ENCODE assay signal across 19 cellular contexts in the genomic region with DNA sequence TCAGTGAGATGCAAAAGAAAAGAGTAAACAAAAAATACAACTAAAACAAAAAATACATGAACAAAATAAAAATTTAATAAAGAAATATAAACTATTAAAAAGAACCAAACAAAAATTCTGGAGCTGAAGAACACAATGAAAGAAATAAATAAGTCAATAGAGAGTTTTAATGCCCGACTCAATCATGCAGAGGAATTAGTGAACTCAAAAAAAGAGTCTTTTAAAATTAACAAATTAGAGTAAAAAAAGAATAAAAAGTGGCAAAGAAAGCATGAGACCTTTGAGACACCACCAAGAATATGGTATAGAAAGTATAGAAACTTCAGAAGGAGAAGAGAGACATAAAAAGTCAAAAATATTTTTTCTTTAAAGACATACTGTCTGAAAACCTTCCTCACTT. TPM values are rescaled to one million over a fixed set of nuclear protein-coding genes. Genes with fewer than 3 reads are reported as not detected.
DNase-seq lines count a peak whose midpoint lies in the region; ATAC-seq, FAIRE-seq and TF ChIP-seq lines count a peak whose summit lies in the region.
"Had no signal": no experiment of that assay in that cellular context is flagged by ENCODE, and none has a peak within 500 bp of the region (broad histone marks: within the 10 kb centered on the region; RNA-seq: fewer than 3 reads in every experiment).

No MANE protein-coding gene starts in this region.

- H3K79me2 ChIP-seq in K562 (ENCODE audit: control insufficient read depth, insufficient read depth, low read length), result no peaks in the 10 kb centered on the region

- H3K9me3 Mint-ChIP-seq in natural killer cell treated with Interleukin-12 subunit alpha and Interleukin-12 subunit beta and Interleukin-15 and Interleukin-18, amount 100 ng/mL, for 72 hours, result peaks cover 26% of the 10 kb centered on the region
- peaks cover 7 to 14% of the 10 kb centered on the region in 2 donors for H3K9me3 Mint-ChIP-seq in natural killer cell
- peaks cover 23 to 39% (median 28%) of the 10 kb centered on the region in 6 donors for H3K9me3 Mint-ChIP-seq in immature natural killer cell
- peaks cover 31% of the 10 kb centered on the region for H3K9me3 Mint-ChIP-seq in osteocyte (ENCODE audit: unreplicated experiment)

- TF ChIP-seq EP300 in K562 (IDR thresholded peaks at IDR 0.05; ENCODE audit: low read length), result no peak
- no peak for TF ChIP-seq EP300 in tibial nerve (IDR thresholded peaks at IDR 0.05)

- H3K9me3 ChIP-seq in K562 (replicated peaks; ENCODE audit: control insufficient read depth, insufficient read depth, low read depth, low read length) (no peaks in the 10 kb centered on the region; the same call in 1 of the 2 replicates), tibial nerve (peaks cover 0 to 38% (median 8%) of the 10 kb centered on the region in 4 donors), WERI-Rb-1 (ENCODE audit: severe bottlenecking) (peaks cover 9% of the 10 kb centered on the region)

- intact Hi-C loops in natural killer cell (cut with micrococcal nuclease), result no loop called here
- intact Hi-C loops in K562 (cut with micrococcal nuclease), result no loop called here

- no peak for DNase-seq in natural killer cell treated with Interleukin-12 subunit alpha and Interleukin-12 subunit beta and Interleukin-15 and Interleukin-18, amount 100 ng/mL, for 72 hours (ENCODE audit: low spot score)
- DNase-seq in natural killer cell (no peak), K562 (ENCODE audit: extremely low read depth in 1 of 4, low spot score in 3 of 4) (no peak), immature natural killer cell (no peak), tibial nerve (ENCODE audit: low spot score in 2 of 2) (no peak), osteocyte (ENCODE audit: extremely low spot score, unreplicated experiment) (no peak), WERI-Rb-1 (no peak)
- DNase-seq: Calu3; CD4-positive, alpha-beta memory T cell; DMS79 treated with DMSO at 0.1 percent for 48 hours; H9 had no signal

- no peak overlapping the region for H3K4me3 Mint-ChIP-seq in natural killer cell treated with Interleukin-12 subunit alpha and Interleukin-12 subunit beta and Interleukin-15 and Interleukin-18, amount 100 ng/mL, for 72 hours
- H3K4me3 Mint-ChIP-seq in natural killer cell (no peak overlapping the region), immature natural killer cell (no peak overlapping the region), osteocyte (ENCODE audit: unreplicated experiment) (no peak overlapping the region)
- H3K4me3 Mint-ChIP-seq: CD14-positive monocyte; CD4-positive, alpha-beta memory T cell; H9 had no signal

- H3K27ac ChIP-seq in K562 (ENCODE audit: extremely low read depth, low read depth, low read length), result no peak overlapping the region
- H3K27ac ChIP-seq in tibial nerve, result no peak overlapping the region
- no peak overlapping the region for H3K27ac ChIP-seq in WERI-Rb-1
- H3K27ac ChIP-seq: 22Rv1, BLaER1, KMS-11 had no signal

- no peaks in the 10 kb centered on the region for H3K4me1 ChIP-seq in K562 (replicated peaks in 1 of 2; ENCODE audit: control insufficient read depth in 2 of 2, insufficient read depth in 2 of 2, low read length in 2 of 2)
- no peaks in the 10 kb centered on the region for H3K4me1 ChIP-seq in tibial nerve

- in situ Hi-C loops in K562 (cut with MboI), result loop anchor here (5.0 kb wide), 1 partner anchor 48 kb away; the partner anchor contains the start of gene KLRC4

- no peaks in the 10 kb centered on the region for H3K27me3 Mint-ChIP-seq in natural killer cell treated with Interleukin-12 subunit alpha and Interleukin-12 subunit beta and Interleukin-15 and Interleukin-18, amount 100 ng/mL, for 72 hours
- H3K27me3 Mint-ChIP-seq in natural killer cell (ENCODE audit: low read depth in 2 of 2), result no peaks in the 10 kb centered on the region
- peaks cover 0 to 7% (median under 1%) of the 10 kb centered on the region in 3 donors for H3K27me3 Mint-ChIP-seq in immature natural killer cell (ENCODE audit: low read depth in 3 of 3)
- no peaks in the 10 kb centered on the region for H3K27me3 Mint-ChIP-seq in osteocyte (ENCODE audit: unreplicated experiment)
- H3K27me3 Mint-ChIP-seq: CD4-positive, alpha-beta memory T cell had no signal

- POLR2A ChIA-PET in K562 (lab: Yijun Ruan, JAX), result no interaction called here

- BruUV-seq in K562 (replicated peaks; lab: Mats Ljungman, UMichigan), result no TSS peak

- H2AFZ ChIP-seq in K562 (ENCODE audit: low read depth, low read length), result no peak overlapping the region

- TF ChIP-seq RAD21 in K562 (CRISPR knock-in tag; conservative IDR thresholded peaks at IDR 0.05 in 1 of 2, IDR thresholded peaks at IDR 0.05 in 1 of 2), result no peak

- H3K27ac Mint-ChIP-seq in natural killer cell treated with Interleukin-12 subunit alpha and Interleukin-12 subunit beta and Interleukin-15 and Interleukin-18, amount 100 ng/mL, for 72 hours, result peak overlapping the region; percentile 72 to 85
- H3K27ac Mint-ChIP-seq in natural killer cell (no peak overlapping the region), immature natural killer cell (peak overlapping the region in 4 of 6 donors; percentile 34 to 93 (median 70)), osteocyte (ENCODE audit: unreplicated experiment) (no peak overlapping the region)
- H3K27ac Mint-ChIP-seq: CD14-positive monocyte; CD4-positive, alpha-beta memory T cell; H9 had no signal

- no peaks in the 10 kb centered on the region for H3K9me1 ChIP-seq in K562 (ENCODE audit: control insufficient read depth, insufficient read depth, low read length)

- ATAC-seq in natural killer cell treated with Interleukin-12 subunit alpha and Interleukin-12 subunit beta and Interleukin-15 and Interleukin-18, amount 100 ng/mL, for 72 hours, result no peak
- ATAC-seq in natural killer cell (no peak), K562 (no peak)
- ATAC-seq: GM12878 had no signal

- TF ChIP-seq POLR2A in K562 (conservative IDR thresholded peaks at IDR 0.05) (no peak), tibial nerve (IDR thresholded peaks at IDR 0.05) (no peak)

- no peaks in the 10 kb centered on the region for H3K27me3 ChIP-seq in K562 (ENCODE audit: control insufficient read depth in 2 of 2, insufficient read depth in 2 of 2, low read length in 2 of 2)
- H3K27me3 ChIP-seq in tibial nerve, result no peaks in the 10 kb centered on the region
- H3K27me3 ChIP-seq in WERI-Rb-1 (ENCODE audit: insufficient read depth, low read depth, severe bottlenecking), result no peaks in the 10 kb centered on the region
- H3K27me3 ChIP-seq: BLaER1 had no signal

- FAIRE-seq in K562 (lab: Jason Lieb, UNC), result no peak
- FAIRE-seq: GM12878, H1 had no signal

- no peaks in the 10 kb centered on the region for H4K20me1 ChIP-seq in K562 (replicated peaks; ENCODE audit: control insufficient read depth, insufficient read depth, low read length)
- H4K20me1 ChIP-seq: BLaER1 had no signal

- H3K36me3 ChIP-seq in K562 (ENCODE audit: control insufficient read depth, insufficient read depth, low read length), result no peaks in the 10 kb centered on the region
- H3K36me3 ChIP-seq in tibial nerve, result no peaks in the 10 kb centered on the region
- no peaks in the 10 kb centered on the region for H3K36me3 ChIP-seq in WERI-Rb-1
- H3K36me3 ChIP-seq: BLaER1 had no signal

- 0% methylated on average over 1 of the region's 1 CpG for WGBS in K562 (ENCODE audit: insufficient coverage, low coverage, missing lambda C conversion rate)
- 83 to 91% methylated on average over 1 of the region's 1 CpG for WGBS in tibial nerve, 2 donors

- no peak overlapping the region for H3K9ac ChIP-seq in K562 (ENCODE audit: insufficient read depth in 1 of 2, low read depth in 2 of 2, low read length in 2 of 2)
- H3K9ac ChIP-seq: BLaER1, KMS-11 had no signal

- no peak overlapping the region for H3K4me2 ChIP-seq in K562 (ENCODE audit: insufficient read depth, low read length)
- H3K4me2 ChIP-seq: BLaER1, KMS-11 had no signal

- CTCF ChIA-PET in K562 (lab: Yijun Ruan, JAX; ENCODE audit: low intra/inter-chr PET ratio), result no interaction called here

- H3K36me3 Mint-ChIP-seq in natural killer cell treated with Interleukin-12 subunit alpha and Interleukin-12 subunit beta and Interleukin-15 and Interleukin-18, amount 100 ng/mL, for 72 hours, result peaks cover 31% of the 10 kb centered on the region
- H3K36me3 Mint-ChIP-seq in natural killer cell, result peaks cover 32% of the 10 kb centered on the region
- H3K36me3 Mint-ChIP-seq in immature natural killer cell, result peaks cover 34 to 35% (median 34%) of the 10 kb centered on the region in 3 donors
- peaks cover 3% of the 10 kb centered on the region for H3K36me3 Mint-ChIP-seq in osteocyte (ENCODE audit: unreplicated experiment)
- H3K36me3 Mint-ChIP-seq: CD14-positive monocyte had no signal

- H3K4me3 ChIP-seq in K562 (no peak overlapping the region), tibial nerve (no peak overlapping the region), WERI-Rb-1 (ENCODE audit: low read depth, low read length) (no peak overlapping the region)
- H3K4me3 ChIP-seq: BLaER1, GM12878 had no signal

- peaks cover 28 to 35% of the 10 kb centered on the region in 2 donors for H3K4me1 Mint-ChIP-seq in natural killer cell treated with Interleukin-12 subunit alpha and Interleukin-12 subunit beta and Interleukin-15 and Interleukin-18, amount 100 ng/mL, for 72 hours (ENCODE audit: low read depth in 2 of 2)
- peaks cover 27 to 40% of the 10 kb centered on the region in 2 donors for H3K4me1 Mint-ChIP-seq in natural killer cell
- peaks cover 28 to 58% of the 10 kb centered on the region in 2 donors for H3K4me1 Mint-ChIP-seq in immature natural killer cell
- no peaks in the 10 kb centered on the region for H3K4me1 Mint-ChIP-seq in osteocyte (ENCODE audit: unreplicated experiment)
- H3K4me1 Mint-ChIP-seq: CD14-positive monocyte; CD4-positive, alpha-beta memory T cell had no signal

- TF ChIP-seq CTCF in natural killer cell (IDR thresholded peaks at IDR 0.05) (no peak), K562 (IDR thresholded peaks at IDR 0.05 in 2 of 3, conservative IDR thresholded peaks at IDR 0.05 in 1 of 3; ENCODE audit: insufficient read depth in 2 of 3, low read depth in 1 of 3, low read length in 3 of 3) (no peak), tibial nerve (IDR thresholded peaks at IDR 0.05) (no peak), osteocyte (IDR thresholded peaks at IDR 0.05) (no peak), WERI-Rb-1 (IDR thresholded peaks at IDR 0.05; ENCODE audit: low read depth, low read length) (no peak)

RNA-seq across cellular contexts. Expression of gene KLRC1, which starts 2.6 kb away (rescaled TPM):
- 10 to 100 TPM; 52.9 to 63.9 TPM for total RNA-seq in natural killer cell treated with Interleukin-12 subunit alpha and Interleukin-12 subunit beta and Interleukin-15 and Interleukin-18, amount 100 ng/mL, for 72 hours
- total RNA-seq in natural killer cell (100 to 1,000 TPM in 1 of 3 donors, 10 to 100 TPM in 2; 30.0 to 180 (median 83.1) TPM), K562 (2014; rRNA removed) (not detected in 2 replicates), K562 (2014; rRNA removed; fragmentation: Illumina TruSeq; extraction: Trizol) (not detected in 2 replicates), K562 (2015; rRNA removed; fragmentation: Illumina TruSeq; extraction: Trizol) (not detected in 2 replicates), K562 (2021) (not detected in 2 replicates), tibial nerve (not detected), osteocyte (not detected in 2 replicates)
- not detected in 2 replicates for total RNA-seq in K562 (2011; cell fraction: chromatin; rRNA removed; ENCODE audit: low replicate concordance)
- not detected in 2 replicates for total RNA-seq in K562 (2011; cell fraction: nucleolus; rRNA removed)
- total RNA-seq in K562 (2011; cell fraction: nucleoplasm; rRNA removed), result not detected in 2 replicates
- polyA plus RNA-seq in K562 (2011; rRNA removed) (not detected in 2 replicates), K562 (2014; fragmentation: Illumina TruSeq; extraction: Trizol) (not detected in 2 replicates), K562 (2014; fragmentation: Nextera tagmentation; extraction: Ambion mirVana) (not detected), K562 (2014; rRNA removed) (not detected in 2 replicates), immature natural killer cell (100 to 1,000 TPM; 200 to 440 (median 285) TPM)
- not detected in 2 replicates for polyA plus RNA-seq in K562 (2011; cell fraction: cytosol; rRNA removed)
- not detected in 2 replicates for polyA plus RNA-seq in K562 (2011; cell fraction: nucleus; rRNA removed)
- polyA plus RNA-seq in K562 (2012), result not detected in 2 replicates
- polyA minus RNA-seq in K562 (2011; rRNA and poly(A)+ RNA removed), result not detected in 2 replicates
- polyA minus RNA-seq in K562 (2011; cell fraction: cytosol; rRNA and poly(A)+ RNA removed), result not detected in 2 replicates
- polyA minus RNA-seq in K562 (2011; cell fraction: nucleus; rRNA and poly(A)+ RNA removed), result not detected in 2 replicates
- total RNA-seq: A673; Calu3; CD4-positive, alpha-beta memory T cell; H1; H9 had no signal
- polyA plus RNA-seq: AG04450; CD14-positive monocyte; CD4-positive, alpha-beta memory T cell; H1 had no signal

RNA-seq across cellular contexts. Expression of gene KLRC2, which starts 20.0 kb away (rescaled TPM):
- 10 to 100 TPM in 1 of 2 donors, 1 to 10 TPM in 1; 1.4 to 23.4 TPM for total RNA-seq in natural killer cell treated with Interleukin-12 subunit alpha and Interleukin-12 subunit beta and Interleukin-15 and Interleukin-18, amount 100 ng/mL, for 72 hours
- total RNA-seq in natural killer cell (10 to 100 TPM in 2 of 3 donors, 1 to 10 TPM in 1; 3.0 to 57.5 (median 11.4) TPM), K562 (2014; rRNA removed) (not detected in 2 replicates), K562 (2014; rRNA removed; fragmentation: Illumina TruSeq; extraction: Trizol) (not detected in 2 replicates), K562 (2015; rRNA removed; fragmentation: Illumina TruSeq; extraction: Trizol) (not detected in 2 replicates), K562 (2021) (not detected in 2 replicates), tibial nerve (not detected), osteocyte (3.0 and 3.6 TPM in 2 replicates)
- not detected in 2 replicates for total RNA-seq in K562 (2011; cell fraction: chromatin; rRNA removed; ENCODE audit: low replicate concordance)
- not detected in 2 replicates for total RNA-seq in K562 (2011; cell fraction: nucleolus; rRNA removed)
- total RNA-seq in K562 (2011; cell fraction: nucleoplasm; rRNA removed), result not detected in 2 replicates
- polyA plus RNA-seq in K562 (2011; rRNA removed) (not detected in 2 replicates), K562 (2014; fragmentation: Illumina TruSeq; extraction: Trizol) (not detected in 2 replicates), K562 (2014; fragmentation: Nextera tagmentation; extraction: Ambion mirVana) (not detected), K562 (2014; rRNA removed) (not detected in 2 replicates), immature natural killer cell (100 to 1,000 TPM in 1 of 3 donors, 10 to 100 TPM in 2; 34.5 to 112 (median 38.2) TPM)
- polyA plus RNA-seq in K562 (2011; cell fraction: cytosol; rRNA removed), result not detected in 2 replicates
- not detected in 2 replicates for polyA plus RNA-seq in K562 (2011; cell fraction: nucleus; rRNA removed)
- polyA plus RNA-seq in K562 (2012), result not detected in 2 replicates
- polyA minus RNA-seq in K562 (2011; rRNA and poly(A)+ RNA removed), result not detected in 2 replicates
- polyA minus RNA-seq in K562 (2011; cell fraction: cytosol; rRNA and poly(A)+ RNA removed), result 2.2 and 2.8 TPM in 2 replicates
- polyA minus RNA-seq in K562 (2011; cell fraction: nucleus; rRNA and poly(A)+ RNA removed), result 0.33 TPM in 1 of 2 replicates, not detected in the other
- total RNA-seq: A673; Calu3; CD4-positive, alpha-beta memory T cell; H1; H9 had no signal
- polyA plus RNA-seq: AG04450; CD14-positive monocyte; CD4-positive, alpha-beta memory T cell; H1 had no signal

RNA-seq across cellular contexts. Expression of gene KLRC3, which starts 35.4 kb away (rescaled TPM):
- 1 to 10 TPM; 7.9 to 9.6 TPM for total RNA-seq in natural killer cell treated with Interleukin-12 subunit alpha and Interleukin-12 subunit beta and Interleukin-15 and Interleukin-18, amount 100 ng/mL, for 72 hours
- total RNA-seq in natural killer cell (10 to 100 TPM; 10.7 to 69.1 (median 49.8) TPM), K562 (2014; rRNA removed) (0.12 and 0.32 TPM in 2 replicates), K562 (2014; rRNA removed; fragmentation: Illumina TruSeq; extraction: Trizol) (0.35 TPM in 1 of 2 replicates, not detected in the other), K562 (2015; rRNA removed; fragmentation: Illumina TruSeq; extraction: Trizol) (not detected in 2 replicates), K562 (2021) (not detected in 2 replicates), tibial nerve (not detected), osteocyte (4.9 and 6.7 TPM in 2 replicates)
- total RNA-seq in K562 (2011; cell fraction: chromatin; rRNA removed; ENCODE audit: low replicate concordance), result 2.5 TPM in 1 of 2 replicates, not detected in the other
- total RNA-seq in K562 (2011; cell fraction: nucleolus; rRNA removed), result not detected in 2 replicates
- total RNA-seq in K562 (2011; cell fraction: nucleoplasm; rRNA removed), result 0.66 TPM in 1 of 2 replicates, not detected in the other
- polyA plus RNA-seq in K562 (2011; rRNA removed) (0.31 TPM in 1 of 2 replicates, not detected in the other), K562 (2014; fragmentation: Illumina TruSeq; extraction: Trizol) (0.21 and 0.60 TPM in 2 replicates), K562 (2014; fragmentation: Nextera tagmentation; extraction: Ambion mirVana) (under 1 TPM in 1 of 2 experiments, not detected in 1; 0.15 TPM), K562 (2014; rRNA removed) (0.09 TPM in 1 of 2 replicates, not detected in the other), immature natural killer cell (10 to 100 TPM; 27.6 to 59.0 (median 28.4) TPM)
- polyA plus RNA-seq in K562 (2011; cell fraction: cytosol; rRNA removed), result 0.18 TPM in 1 of 2 replicates, not detected in the other
- polyA plus RNA-seq in K562 (2011; cell fraction: nucleus; rRNA removed), result 0.17 and 0.38 TPM in 2 replicates
- polyA plus RNA-seq in K562 (2012), result 0.09 and 0.14 TPM in 2 replicates
- polyA minus RNA-seq in K562 (2011; rRNA and poly(A)+ RNA removed), result 0.35 TPM in 1 of 2 replicates, not detected in the other
- polyA minus RNA-seq in K562 (2011; cell fraction: cytosol; rRNA and poly(A)+ RNA removed), result not detected in 2 replicates
- polyA minus RNA-seq in K562 (2011; cell fraction: nucleus; rRNA and poly(A)+ RNA removed), result 0.89 TPM in 1 of 2 replicates, not detected in the other
- total RNA-seq: A673; Calu3; CD4-positive, alpha-beta memory T cell; H1; H9 had no signal
- polyA plus RNA-seq: AG04450; CD14-positive monocyte; CD4-positive, alpha-beta memory T cell; H1 had no signal

RNA-seq across cellular contexts. Expression of gene KLRC4, which starts 46.2 kb away (rescaled TPM):
- 10 to 100 TPM in 1 of 2 donors, 1 to 10 TPM in 1; 5.4 to 17.8 TPM for total RNA-seq in natural killer cell treated with Interleukin-12 subunit alpha and Interleukin-12 subunit beta and Interleukin-15 and Interleukin-18, amount 100 ng/mL, for 72 hours
- 10 to 100 TPM; 15.9 to 54.7 (median 51.4) TPM for total RNA-seq in natural killer cell
- total RNA-seq in K562 (2011; cell fraction: chromatin; rRNA removed; ENCODE audit: low replicate concordance), result 0.58 and 1.4 TPM in 2 replicates
- not detected in 2 replicates for total RNA-seq in K562 (2011; cell fraction: nucleolus; rRNA removed)
- total RNA-seq in K562 (2011; cell fraction: nucleoplasm; rRNA removed), result 0.73 TPM in 1 of 2 replicates, not detected in the other
- total RNA-seq in K562 (2014; rRNA removed), result not detected in 2 replicates
- not detected in 2 replicates for total RNA-seq in K562 (2014; rRNA removed; fragmentation: Illumina TruSeq; extraction: Trizol)
- total RNA-seq in K562 (2015; rRNA removed; fragmentation: Illumina TruSeq; extraction: Trizol), result not detected in 2 replicates
- not detected in 2 replicates for total RNA-seq in K562 (2021)
- polyA plus RNA-seq in K562 (2011; rRNA removed), result 0.17 and 0.34 TPM in 2 replicates
- polyA plus RNA-seq in K562 (2011; cell fraction: cytosol; rRNA removed), result not detected in 2 replicates
- polyA plus RNA-seq in K562 (2011; cell fraction: nucleus; rRNA removed), result 0.76 TPM in 1 of 2 replicates, not detected in the other
- polyA plus RNA-seq in K562 (2012), result not detected in 2 replicates
- polyA plus RNA-seq in K562 (2014; fragmentation: Illumina TruSeq; extraction: Trizol), result not detected in 2 replicates
- not detected for polyA plus RNA-seq in K562 (2014; fragmentation: Nextera tagmentation; extraction: Ambion mirVana)
- polyA plus RNA-seq in K562 (2014; rRNA removed), result not detected in 2 replicates
- 0.69 TPM in 1 of 2 replicates, not detected in the other for polyA minus RNA-seq in K562 (2011; rRNA and poly(A)+ RNA removed)
- not detected in 2 replicates for polyA minus RNA-seq in K562 (2011; cell fraction: cytosol; rRNA and poly(A)+ RNA removed)
- polyA minus RNA-seq in K562 (2011; cell fraction: nucleus; rRNA and poly(A)+ RNA removed), result 0.44 TPM in 1 of 2 replicates, not detected in the other
- polyA plus RNA-seq in immature natural killer cell, result 10 to 100 TPM; 14.3 to 28.5 (median 15.0) TPM
- total RNA-seq in tibial nerve, result not detected
- total RNA-seq in osteocyte, result 3.1 and 3.3 TPM in 2 replicates
- total RNA-seq: A673; Calu3; CD4-positive, alpha-beta memory T cell; GM12878; H1; H9 had no signal
- polyA plus RNA-seq: AG04450; CD14-positive monocyte; CD4-positive, alpha-beta memory T cell; H1 had no signal

RNA-seq across cellular contexts. Expression of gene EIF2S3B, which starts 49.9 kb away (rescaled TPM):
- under 1 TPM; 0.33 to 0.45 TPM for total RNA-seq in natural killer cell treated with Interleukin-12 subunit alpha and Interleukin-12 subunit beta and Interleukin-15 and Interleukin-18, amount 100 ng/mL, for 72 hours
- total RNA-seq in natural killer cell, result under 1 TPM in 1 of 3 donors, not detected in 2; 0.88 TPM
- 0.97 and 2.5 TPM in 2 replicates for total RNA-seq in K562 (2011; cell fraction: chromatin; rRNA removed; ENCODE audit: low replicate concordance)
- total RNA-seq in K562 (2011; cell fraction: nucleolus; rRNA removed), result 0.39 and 0.83 TPM in 2 replicates
- 0.73 and 1.7 TPM in 2 replicates for total RNA-seq in K562 (2011; cell fraction: nucleoplasm; rRNA removed)
- 2.3 and 2.9 TPM in 2 replicates for total RNA-seq in K562 (2014; rRNA removed)
- 5.1 and 6.0 TPM in 2 replicates for total RNA-seq in K562 (2014; rRNA removed; fragmentation: Illumina TruSeq; extraction: Trizol)
- 1.3 and 2.1 TPM in 2 replicates for total RNA-seq in K562 (2015; rRNA removed; fragmentation: Illumina TruSeq; extraction: Trizol)
- 0.64 and 1.3 TPM in 2 replicates for total RNA-seq in K562 (2021)
- polyA plus RNA-seq in K562 (2011; rRNA removed), result 2.0 and 2.4 TPM in 2 replicates
- 0.19 and 0.71 TPM in 2 replicates for polyA plus RNA-seq in K562 (2011; cell fraction: cytosol; rRNA removed)
- 0.43 and 0.84 TPM in 2 replicates for polyA plus RNA-seq in K562 (2011; cell fraction: nucleus; rRNA removed)
- 1.6 and 2.8 TPM in 2 replicates for polyA plus RNA-seq in K562 (2012)
- 2.1 and 2.8 TPM in 2 replicates for polyA plus RNA-seq in K562 (2014; fragmentation: Illumina TruSeq; extraction: Trizol)
- under 1 TPM; 0.45 to 0.73 TPM for polyA plus RNA-seq in K562 (2014; fragmentation: Nextera tagmentation; extraction: Ambion mirVana)
- 1.5 TPM in 2 replicates for polyA plus RNA-seq in K562 (2014; rRNA removed)
- polyA minus RNA-seq in K562 (2011; rRNA and poly(A)+ RNA removed), result 5.1 and 8.2 TPM in 2 replicates
- 3.1 and 5.6 TPM in 2 replicates for polyA minus RNA-seq in K562 (2011; cell fraction: cytosol; rRNA and poly(A)+ RNA removed)
- 0.22 TPM in 1 of 2 replicates, not detected in the other for polyA minus RNA-seq in K562 (2011; cell fraction: nucleus; rRNA and poly(A)+ RNA removed)
- under 1 TPM; 0.24 to 0.30 (median 0.29) TPM for polyA plus RNA-seq in immature natural killer cell
- under 1 TPM in 1 of 4 donors, not detected in 3; 0.42 TPM for total RNA-seq in tibial nerve
- total RNA-seq in osteocyte, result 0.73 and 0.97 TPM in 2 replicates

Comparison
In these comparisons a context has a peak if more than half of its experiments do, and no peak if none do; other contexts are left out.
1. H3K27ac Mint-ChIP-seq: peak in natural killer cell treated with Interleukin-12 subunit alpha and Interleukin-12 subunit beta and Interleukin-15 and Interleukin-18, amount 100 ng/mL, for 72 hours (2 of 2) and immature natural killer cell (4 of 6); none in natural killer cell (0 of 2) and osteocyte (single experiment).
2. RNA of gene KLRC1, which starts 2.6 kb away (total RNA-seq): 30.0 to 180 TPM in natural killer cell and 52.9 to 63.9 TPM in natural killer cell treated with Interleukin-12 subunit alpha and Interleukin-12 subunit beta and Interleukin-15 and Interleukin-18, amount 100 ng/mL, for 72 hours; not detected in K562, not detected in tibial nerve and not detected in osteocyte; every median in the first group is over 10 times any median in the second.